ENCODE assay signal across 10 cellular contexts in the genomic region with DNA sequence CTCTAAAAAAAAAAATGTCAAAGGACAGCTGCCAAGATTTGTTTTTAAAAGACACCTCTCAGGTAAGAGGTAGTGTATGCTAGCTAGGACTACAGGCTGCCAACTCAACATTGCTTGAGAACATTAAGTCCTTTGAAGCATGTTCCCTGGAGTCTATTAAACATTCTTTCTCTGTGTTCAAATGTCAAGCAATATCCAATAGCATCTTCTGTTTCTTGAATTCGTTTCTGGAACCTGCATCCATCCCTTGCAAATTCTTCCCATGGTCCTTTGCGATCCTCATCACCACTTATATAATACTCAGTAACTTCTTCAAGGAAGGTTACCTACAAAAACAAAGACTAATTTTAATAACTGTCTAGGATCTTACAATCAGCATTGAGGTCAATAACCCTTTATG. TPM values are rescaled to one million over a fixed set of nuclear protein-coding genes. Genes with fewer than 3 reads are reported as not detected.
DNase-seq lines count a peak whose midpoint lies in the region; ATAC-seq and TF ChIP-seq lines count a peak whose summit lies in the region.
"Had no signal": no experiment of that assay in that cellular context is flagged by ENCODE, and none has a peak within 500 bp of the region (broad histone marks: within the 10 kb centered on the region; RNA-seq: fewer than 3 reads in every experiment).

No MANE protein-coding gene starts in this region.

- H3K9me3 Mint-ChIP-seq in activated naive CD4-positive, alpha-beta T cell treated with anti-CD3 and anti-CD28 coated beads, Interleukin-2, amount 50 U/mL, for 24 hours: no peaks in the 10 kb centered on the region
- no peaks in the 10 kb centered on the region for H3K9me3 Mint-ChIP-seq in activated naive CD4-positive, alpha-beta T cell treated with anti-CD3 and anti-CD28 coated beads, Interleukin-2, amount 50 U/mL, for 72 hours
- H3K9me3 Mint-ChIP-seq in activated CD8-positive, alpha-beta T cell treated with anti-CD3 and anti-CD28 coated beads for 36 hours: no peaks in the 10 kb centered on the region

- TF ChIP-seq CTCF in activated CD8-positive, alpha-beta T cell treated with anti-CD3 and anti-CD28 coated beads for 36 hours (IDR thresholded peaks at IDR 0.05): no peak
- no peak for TF ChIP-seq CTCF in thyroid gland (IDR thresholded peaks at IDR 0.05)

- H3K4me3 ChIP-seq in iPS-15b (ENCODE audit: low read depth, low read length) (peak overlapping the region; percentile 1), thyroid gland (replicated peaks in 1 of 3) (peak overlapping the region in 1 of 3 donors; percentile 91)

- no peak overlapping the region for H3K9ac ChIP-seq in iPS-15b (ENCODE audit: low read depth, low read length)

- H3K36me3 Mint-ChIP-seq in activated naive CD4-positive, alpha-beta T cell treated with anti-CD3 and anti-CD28 coated beads, Interleukin-2, amount 50 U/mL, for 24 hours: peaks cover 36% of the 10 kb centered on the region
- peaks cover 37 to 60% of the 10 kb centered on the region in 2 donors for H3K36me3 Mint-ChIP-seq in activated naive CD4-positive, alpha-beta T cell treated with anti-CD3 and anti-CD28 coated beads, Interleukin-2, amount 50 U/mL, for 72 hours
- peaks cover 77% of the 10 kb centered on the region for H3K36me3 Mint-ChIP-seq in activated CD8-positive, alpha-beta T cell treated with anti-CD3 and anti-CD28 coated beads for 36 hours (ENCODE audit: low read depth)

- H3K27me3 Mint-ChIP-seq in activated naive CD4-positive, alpha-beta T cell treated with anti-CD3 and anti-CD28 coated beads, Interleukin-2, amount 50 U/mL, for 24 hours: no peaks in the 10 kb centered on the region
- H3K27me3 Mint-ChIP-seq in activated CD8-positive, alpha-beta T cell treated with anti-CD3 and anti-CD28 coated beads for 36 hours: no peaks in the 10 kb centered on the region
- H3K27me3 Mint-ChIP-seq: progenitor cell of endocrine pancreas had no signal

- H3K27ac ChIP-seq in thyroid gland: peak overlapping the region; percentile 99 to 100 (median 99)

- CTCF ChIA-PET in activated CD8-positive, alpha-beta T cell treated with anti-CD3 and anti-CD28 coated beads for 36 hours (lab: Charles Lee): interaction anchor here (0.6 to 1.5 kb wide), 2 partner anchors 8 to 97 kb away, joined by 3 to 4 read pairs; no protein-coding TSS in a partner anchor

- H3K9me3 ChIP-seq in iPS-15b (ENCODE audit: control insufficient read depth, insufficient read depth, low read length) (no peaks in the 10 kb centered on the region), thyroid gland (no peaks in the 10 kb centered on the region)
- H3K9me3 ChIP-seq: tibial nerve had no signal

- WGBS in thyroid gland, 2 donors: 12 to 13% methylated on average over 2 of the region's 2 CpGs

- POLR2A ChIA-PET in activated CD8-positive, alpha-beta T cell treated with anti-CD3 and anti-CD28 coated beads for 36 hours (lab: Charles Lee): interaction anchor here (0.9 kb wide), 1 partner anchor 28 kb away, joined by 8 read pairs; no protein-coding TSS in a partner anchor

- H3K27me3 ChIP-seq in iPS-15b (ENCODE audit: control insufficient read depth, insufficient read depth, low read length) (no peaks in the 10 kb centered on the region), thyroid gland (no peaks in the 10 kb centered on the region)
- H3K27me3 ChIP-seq: tibial nerve had no signal

- H3K4me1 Mint-ChIP-seq in activated naive CD4-positive, alpha-beta T cell treated with anti-CD3 and anti-CD28 coated beads, Interleukin-2, amount 50 U/mL, for 24 hours: peaks cover 25% of the 10 kb centered on the region
- peaks cover 35% of the 10 kb centered on the region for H3K4me1 Mint-ChIP-seq in activated CD8-positive, alpha-beta T cell treated with anti-CD3 and anti-CD28 coated beads for 36 hours (ENCODE audit: low read depth)

- TF ChIP-seq POLR2A in thyroid gland (IDR thresholded peaks at IDR 0.05): peak in 1 of 2 donors; percentile 39

- peak overlapping the region; percentile 59 for H3K27ac Mint-ChIP-seq in activated naive CD4-positive, alpha-beta T cell treated with anti-CD3 and anti-CD28 coated beads, Interleukin-2, amount 50 U/mL, for 24 hours
- H3K27ac Mint-ChIP-seq in activated naive CD4-positive, alpha-beta T cell treated with anti-CD3 and anti-CD28 coated beads, Interleukin-2, amount 50 U/mL, for 72 hours: peak overlapping the region in 1 of 2 donors; percentile 56
- peak overlapping the region; percentile 83 for H3K27ac Mint-ChIP-seq in activated CD8-positive, alpha-beta T cell treated with anti-CD3 and anti-CD28 coated beads for 36 hours

- DNase-seq in activated naive CD4-positive, alpha-beta T cell treated with anti-CD3 and anti-CD28 coated beads, Interleukin-2, amount 50 U/mL, for 72 hours (ENCODE audit: low spot score in 2 of 2): no peak
- no peak for DNase-seq in activated CD8-positive, alpha-beta T cell treated with anti-CD3 and anti-CD28 coated beads for 36 hours
- DNase-seq in thyroid gland (peak; percentile 32 to 54), NCI-H69 (lab: John Stamatoyannopoulos, UW) (no peak)
- no peak for DNase-seq in stimulated activated CD4-positive, alpha-beta T cell treated with anti-CD3 and anti-CD28 coated beads, Interleukin-4, amount 100 ng/mL, for 24 hours

- H3K4me3 Mint-ChIP-seq in activated naive CD4-positive, alpha-beta T cell treated with anti-CD3 and anti-CD28 coated beads, Interleukin-2, amount 50 U/mL, for 24 hours: peak overlapping the region; percentile 98
- H3K4me3 Mint-ChIP-seq in activated CD8-positive, alpha-beta T cell treated with anti-CD3 and anti-CD28 coated beads for 36 hours: peak overlapping the region; percentile 99

- H3K36me3 ChIP-seq in iPS-15b (ENCODE audit: control insufficient read depth, insufficient read depth, low read length) (peaks cover 13% of the 10 kb centered on the region), thyroid gland (peaks cover 16 to 19% of the 10 kb centered on the region in 2 donors)

- no peak for ATAC-seq in activated naive CD4-positive, alpha-beta T cell treated with anti-CD3 and anti-CD28 coated beads, Interleukin-2, amount 50 U/mL, for 72 hours
- no peak for ATAC-seq in activated CD8-positive, alpha-beta T cell treated with anti-CD3 and anti-CD28 coated beads for 36 hours
- ATAC-seq in HG02798 (IDR thresholded peaks at IDR 0.05; ENCODE audit: poor library complexity, unreplicated experiment): no peak

- H3K4me1 ChIP-seq in iPS-15b (ENCODE audit: control insufficient read depth, insufficient read depth, low read length): no peaks in the 10 kb centered on the region
- peaks cover 21 to 28% of the 10 kb centered on the region in 2 donors for H3K4me1 ChIP-seq in thyroid gland

- intact Hi-C loops in activated CD8-positive, alpha-beta T cell treated with anti-CD3 and anti-CD28 coated beads for 36 hours (cut with micrococcal nuclease): no loop called here
- intact Hi-C loops in thyroid gland (cut with DNase I): no loop called here

RNA-seq across cellular contexts. Expression of a gene that starts 5.6 kb away (rescaled TPM):
- 100 to 1,000 TPM in 1 of 2 donors, 10 to 100 TPM in 1; 54.6 to 138 TPM for total RNA-seq in activated naive CD4-positive, alpha-beta T cell treated with anti-CD3 and anti-CD28 coated beads, Interleukin-2, amount 50 U/mL, for 72 hours
- 10 to 100 TPM; 63.8 to 64.6 TPM for total RNA-seq in activated CD8-positive, alpha-beta T cell treated with anti-CD3 and anti-CD28 coated beads for 36 hours
- 10 to 100 TPM; 63.0 to 89.8 (median 66.2) TPM for total RNA-seq in thyroid gland

RNA-seq across cellular contexts. Expression of a gene that starts 46.3 kb away (rescaled TPM):
- 1 to 10 TPM; 1.0 to 2.6 TPM for total RNA-seq in activated naive CD4-positive, alpha-beta T cell treated with anti-CD3 and anti-CD28 coated beads, Interleukin-2, amount 50 U/mL, for 72 hours
- total RNA-seq in activated CD8-positive, alpha-beta T cell treated with anti-CD3 and anti-CD28 coated beads for 36 hours: 1 to 10 TPM; 3.0 to 3.7 TPM
- total RNA-seq in thyroid gland: 1 to 10 TPM; 2.9 to 8.9 (median 4.0) TPM

Comparison
In these comparisons a context has a peak if more than half of its experiments do, and no peak if none do; other contexts are left out.
1. DNase-seq: peak in thyroid gland (2 of 2); none in activated naive CD4-positive, alpha-beta T cell treated with anti-CD3 and anti-CD28 coated beads, Interleukin-2, amount 50 U/mL, for 72 hours (0 of 2), activated CD8-positive, alpha-beta T cell treated with anti-CD3 and anti-CD28 coated beads for 36 hours (single experiment), NCI-H69 (single experiment) and stimulated activated CD4-positive, alpha-beta T cell treated with anti-CD3 and anti-CD28 coated beads, Interleukin-4, amount 100 ng/mL, for 24 hours (single experiment).